1 cellular context compared by ENCODE assay signal in the genomic region with DNA sequence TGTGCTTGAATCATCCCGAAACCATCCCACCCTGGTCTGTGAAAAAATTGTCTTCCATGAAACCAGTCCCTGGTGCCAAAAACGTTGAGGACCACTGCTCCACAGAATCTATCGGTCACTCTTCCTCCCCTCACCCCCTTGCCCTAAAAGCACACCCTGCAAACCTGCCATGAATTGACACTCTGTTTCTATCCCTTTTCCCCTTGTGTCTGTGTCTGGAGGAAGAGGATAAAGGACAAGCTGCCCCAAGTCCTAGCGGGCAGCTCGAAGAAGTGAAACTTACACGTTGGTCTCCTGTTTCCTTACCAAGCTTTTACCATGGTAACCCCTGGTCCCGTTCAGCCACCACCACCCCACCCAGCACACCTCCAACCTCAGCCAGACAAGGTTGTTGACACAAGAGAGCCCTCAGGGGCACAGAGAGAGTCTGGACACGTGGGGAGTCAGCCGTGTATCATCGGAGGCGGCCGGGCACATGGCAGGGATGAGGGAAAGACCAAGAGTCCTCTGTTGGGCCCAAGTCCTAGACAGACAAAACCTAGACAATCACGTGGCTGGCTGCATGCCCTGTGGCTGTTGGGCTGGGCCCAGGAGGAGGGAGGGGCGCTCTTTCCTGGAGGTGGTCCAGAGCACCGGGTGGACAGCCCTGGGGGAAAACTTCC.
A peak's percentile ranks its signal among the peaks of the same experiment; 100 is the strongest.
TF ChIP-seq lines count a peak whose summit lies in the region.

No MANE protein-coding gene starts in this region.

TF ChIP-seq in HepG2, 621 proteins besides CTCF, POLR2A, EP300 and RAD21 (continued from another document):
- TF ChIP-seq, protein P1, sequence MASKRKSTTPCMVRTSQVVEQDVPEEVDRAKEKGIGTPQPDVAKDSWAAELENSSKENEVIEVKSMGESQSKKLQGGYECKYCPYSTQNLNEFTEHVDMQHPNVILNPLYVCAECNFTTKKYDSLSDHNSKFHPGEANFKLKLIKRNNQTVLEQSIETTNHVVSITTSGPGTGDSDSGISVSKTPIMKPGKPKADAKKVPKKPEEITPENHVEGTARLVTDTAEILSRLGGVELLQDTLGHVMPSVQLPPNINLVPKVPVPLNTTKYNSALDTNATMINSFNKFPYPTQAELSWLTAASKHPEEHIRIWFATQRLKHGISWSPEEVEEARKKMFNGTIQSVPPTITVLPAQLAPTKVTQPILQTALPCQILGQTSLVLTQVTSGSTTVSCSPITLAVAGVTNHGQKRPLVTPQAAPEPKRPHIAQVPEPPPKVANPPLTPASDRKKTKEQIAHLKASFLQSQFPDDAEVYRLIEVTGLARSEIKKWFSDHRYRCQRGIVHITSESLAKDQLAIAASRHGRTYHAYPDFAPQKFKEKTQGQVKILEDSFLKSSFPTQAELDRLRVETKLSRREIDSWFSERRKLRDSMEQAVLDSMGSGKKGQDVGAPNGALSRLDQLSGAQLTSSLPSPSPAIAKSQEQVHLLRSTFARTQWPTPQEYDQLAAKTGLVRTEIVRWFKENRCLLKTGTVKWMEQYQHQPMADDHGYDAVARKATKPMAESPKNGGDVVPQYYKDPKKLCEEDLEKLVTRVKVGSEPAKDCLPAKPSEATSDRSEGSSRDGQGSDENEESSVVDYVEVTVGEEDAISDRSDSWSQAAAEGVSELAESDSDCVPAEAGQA (IDR thresholded peaks at IDR 0.05; ENCODE audit: low read depth), result peak; percentile 1; the same call in 1 of the 2 replicates
- TF ChIP-seq, protein P1 (CRISPR knock-in tag; IDR thresholded peaks at IDR 0.05; ENCODE audit: borderline replicate concordance), result no peak
- TF ChIP-seq SP2 (CRISPR knock-in tag; IDR thresholded peaks at IDR 0.05) (no peak), ZNF557 (CRISPR knock-in tag; IDR thresholded peaks at IDR 0.05) (no peak), MYC (CRISPR knock-in tag; IDR thresholded peaks at IDR 0.05; ENCODE audit: borderline replicate concordance) (peak; percentile 96), SYNCRIP (IDR thresholded peaks at IDR 0.05; ENCODE audit: insufficient read depth, low read depth, low read length) (no peak), ZNF670 (CRISPR knock-in tag; IDR thresholded peaks at IDR 0.05; ENCODE audit: borderline replicate concordance) (peak; percentile 24; the same call in 1 of the 2 replicates), NFKBIZ (CRISPR knock-in tag; IDR thresholded peaks at IDR 0.05) (peak; percentile 22; the same call in 1 of the 2 replicates), HIVEP1 (CRISPR knock-in tag; IDR thresholded peaks at IDR 0.05) (peak; percentile 92), SAFB2 (CRISPR knock-in tag; IDR thresholded peaks at IDR 0.05; ENCODE audit: borderline replicate concordance, low read depth) (0 out of 2 replicates have a peak, but pooled peaks have one; percentile 3), MIXL1 (CRISPR knock-in tag; IDR thresholded peaks at IDR 0.05) (no peak; the same call in 1 of the 2 replicates), ZNF792 (CRISPR knock-in tag; IDR thresholded peaks at IDR 0.05) (peak; percentile 69; the same call in 1 of the 2 replicates), MEF2D (CRISPR knock-in tag; IDR thresholded peaks at IDR 0.05) (peak; percentile 67; the same call in 1 of the 2 replicates), PHF8 (CRISPR knock-in tag; IDR thresholded peaks at IDR 0.05) (no peak), FOXP1 (IDR thresholded peaks at IDR 0.05) (no peak), FOXP1 (CRISPR knock-in tag; IDR thresholded peaks at IDR 0.05) (peak; percentile 72), ZNF543 (CRISPR knock-in tag; IDR thresholded peaks at IDR 0.05) (0 out of 2 replicates have a peak, but pooled peaks have one; percentile 10), ZNF775 (CRISPR knock-in tag; IDR thresholded peaks at IDR 0.05; ENCODE audit: borderline replicate concordance) (no peak), ZNF256 (CRISPR knock-in tag; conservative IDR thresholded peaks at IDR 0.05) (no peak)
- TF ChIP-seq, protein P2, sequence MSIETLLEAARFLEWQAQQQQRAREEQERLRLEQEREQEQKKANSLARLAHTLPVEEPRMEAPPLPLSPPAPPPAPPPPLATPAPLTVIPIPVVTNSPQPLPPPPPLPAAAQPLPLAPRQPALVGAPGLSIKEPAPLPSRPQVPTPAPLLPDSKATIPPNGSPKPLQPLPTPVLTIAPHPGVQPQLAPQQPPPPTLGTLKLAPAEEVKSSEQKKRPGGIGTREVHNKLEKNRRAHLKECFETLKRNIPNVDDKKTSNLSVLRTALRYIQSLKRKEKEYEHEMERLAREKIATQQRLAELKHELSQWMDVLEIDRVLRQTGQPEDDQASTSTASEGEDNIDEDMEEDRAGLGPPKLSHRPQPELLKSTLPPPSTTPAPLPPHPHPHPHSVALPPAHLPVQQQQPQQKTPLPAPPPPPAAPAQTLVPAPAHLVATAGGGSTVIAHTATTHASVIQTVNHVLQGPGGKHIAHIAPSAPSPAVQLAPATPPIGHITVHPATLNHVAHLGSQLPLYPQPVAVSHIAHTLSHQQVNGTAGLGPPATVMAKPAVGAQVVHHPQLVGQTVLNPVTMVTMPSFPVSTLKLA (IDR thresholded peaks at IDR 0.05), result peak; percentile 99
- TF ChIP-seq, protein P3, sequence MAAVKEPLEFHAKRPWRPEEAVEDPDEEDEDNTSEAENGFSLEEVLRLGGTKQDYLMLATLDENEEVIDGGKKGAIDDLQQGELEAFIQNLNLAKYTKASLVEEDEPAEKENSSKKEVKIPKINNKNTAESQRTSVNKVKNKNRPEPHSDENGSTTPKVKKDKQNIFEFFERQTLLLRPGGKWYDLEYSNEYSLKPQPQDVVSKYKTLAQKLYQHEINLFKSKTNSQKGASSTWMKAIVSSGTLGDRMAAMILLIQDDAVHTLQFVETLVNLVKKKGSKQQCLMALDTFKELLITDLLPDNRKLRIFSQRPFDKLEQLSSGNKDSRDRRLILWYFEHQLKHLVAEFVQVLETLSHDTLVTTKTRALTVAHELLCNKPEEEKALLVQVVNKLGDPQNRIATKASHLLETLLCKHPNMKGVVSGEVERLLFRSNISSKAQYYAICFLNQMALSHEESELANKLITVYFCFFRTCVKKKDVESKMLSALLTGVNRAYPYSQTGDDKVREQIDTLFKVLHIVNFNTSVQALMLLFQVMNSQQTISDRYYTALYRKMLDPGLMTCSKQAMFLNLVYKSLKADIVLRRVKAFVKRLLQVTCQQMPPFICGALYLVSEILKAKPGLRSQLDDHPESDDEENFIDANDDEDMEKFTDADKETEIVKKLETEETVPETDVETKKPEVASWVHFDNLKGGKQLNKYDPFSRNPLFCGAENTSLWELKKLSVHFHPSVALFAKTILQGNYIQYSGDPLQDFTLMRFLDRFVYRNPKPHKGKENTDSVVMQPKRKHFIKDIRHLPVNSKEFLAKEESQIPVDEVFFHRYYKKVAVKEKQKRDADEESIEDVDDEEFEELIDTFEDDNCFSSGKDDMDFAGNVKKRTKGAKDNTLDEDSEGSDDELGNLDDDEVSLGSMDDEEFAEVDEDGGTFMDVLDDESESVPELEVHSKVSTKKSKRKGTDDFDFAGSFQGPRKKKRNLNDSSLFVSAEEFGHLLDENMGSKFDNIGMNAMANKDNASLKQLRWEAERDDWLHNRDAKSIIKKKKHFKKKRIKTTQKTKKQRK (IDR thresholded peaks at IDR 0.05; ENCODE audit: low read length), result no peak
- TF ChIP-seq, protein P4, sequence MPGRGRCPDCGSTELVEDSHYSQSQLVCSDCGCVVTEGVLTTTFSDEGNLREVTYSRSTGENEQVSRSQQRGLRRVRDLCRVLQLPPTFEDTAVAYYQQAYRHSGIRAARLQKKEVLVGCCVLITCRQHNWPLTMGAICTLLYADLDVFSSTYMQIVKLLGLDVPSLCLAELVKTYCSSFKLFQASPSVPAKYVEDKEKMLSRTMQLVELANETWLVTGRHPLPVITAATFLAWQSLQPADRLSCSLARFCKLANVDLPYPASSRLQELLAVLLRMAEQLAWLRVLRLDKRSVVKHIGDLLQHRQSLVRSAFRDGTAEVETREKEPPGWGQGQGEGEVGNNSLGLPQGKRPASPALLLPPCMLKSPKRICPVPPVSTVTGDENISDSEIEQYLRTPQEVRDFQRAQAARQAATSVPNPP (CRISPR knock-in tag; IDR thresholded peaks at IDR 0.05), result 0 out of 2 replicates have a peak, but pooled peaks have one; percentile 7
